ENCODE assay signal across 20 cellular contexts in genomic region chr2:121234791-121235190, GRCh38. TPM values are rescaled to one million over a fixed set of nuclear protein-coding genes. Genes with fewer than 3 reads are reported as not detected.
A peak's percentile ranks its signal among the peaks of the same experiment; 100 is the strongest.
DNase-seq lines count a peak whose midpoint lies in the region; ATAC-seq, FAIRE-seq and TF ChIP-seq lines count a peak whose summit lies in the region.
"Had no signal": no experiment of that assay in that cellular context is flagged by ENCODE, and none has a peak within 500 bp of the region (broad histone marks: within the 10 kb centered on the region; RNA-seq: fewer than 3 reads in every experiment).

No MANE protein-coding gene starts in this region.

- H3K9me3 Mint-ChIP-seq in H9 (no peaks in the 10 kb centered on the region; a peak in 1 of 5 replicates), activated B cell treated with CpG ODN at 0.5 μM for 24 hours (no peaks in the 10 kb centered on the region), progenitor cell of endocrine pancreas (ENCODE audit: low read depth) (no peaks in the 10 kb centered on the region)
- H3K9me3 Mint-ChIP-seq: CD4-positive, CD25-positive, alpha-beta regulatory T cell; CD8-positive, alpha-beta memory T cell; GM23338 had no signal

- no peak overlapping the region for H2BK15ac ChIP-seq in H9 (ENCODE audit: low read depth, low read length)

- H3K79me1 ChIP-seq in H9 (ENCODE audit: insufficient read depth, low read depth, low read length, poor library complexity, severe bottlenecking) = no peaks in the 10 kb centered on the region

- H3K18ac ChIP-seq in H9 (ENCODE audit: insufficient read length, low read depth, low read length) = no peak overlapping the region

- H3K4ac ChIP-seq in H9 (ENCODE audit: low read depth, low read length) = no peak overlapping the region

- H3K4me2 ChIP-seq in H9 (ENCODE audit: insufficient read depth, insufficient read length, low read length) = no peak overlapping the region
- H3K4me2 ChIP-seq: GM23338 had no signal

- H3K14ac ChIP-seq in H9 (ENCODE audit: insufficient read depth, low read length) = no peak overlapping the region; the same call in 1 of the 2 replicates

- H3K27me3 Mint-ChIP-seq in H9 (ENCODE audit: low read depth) = peaks cover 2% of the 10 kb centered on the region; the same call in 1 of the 2 replicates
- peaks cover 4% of the 10 kb centered on the region for H3K27me3 Mint-ChIP-seq in activated B cell treated with CpG ODN at 0.5 μM for 24 hours
- H3K27me3 Mint-ChIP-seq in progenitor cell of endocrine pancreas = peaks cover 67% of the 10 kb centered on the region
- H3K27me3 Mint-ChIP-seq: CD4-positive, CD25-positive, alpha-beta regulatory T cell had no signal

- no peaks in the 10 kb centered on the region for H3K36me3 Mint-ChIP-seq in H9 (ENCODE audit: insufficient read depth in 1 of 3, low read depth in 3 of 3)
- no peaks in the 10 kb centered on the region for H3K36me3 Mint-ChIP-seq in activated B cell treated with CpG ODN at 0.5 μM for 24 hours (ENCODE audit: low read depth)
- H3K36me3 Mint-ChIP-seq in progenitor cell of endocrine pancreas (ENCODE audit: insufficient read depth) = no peaks in the 10 kb centered on the region
- H3K36me3 Mint-ChIP-seq: CD4-positive, CD25-positive, alpha-beta regulatory T cell; CD8-positive, alpha-beta memory T cell had no signal

- no peak overlapping the region for H2BK120ac ChIP-seq in H9 (ENCODE audit: low read depth, low read length, poor library complexity, severe bottlenecking)

- no peak overlapping the region for H3K23ac ChIP-seq in H9 (ENCODE audit: insufficient read length, low read depth, low read length)

- POLR2A ChIA-PET in activated B cell treated with CpG ODN at 0.5 μM for 24 hours (lab: Charles Lee) = no interaction called here

- H3K56ac ChIP-seq in H9 (ENCODE audit: insufficient read length, low read depth, low read length) = no peak overlapping the region

- intact Hi-C loops in activated B cell treated with CpG ODN at 0.5 μM for 24 hours (cut with micrococcal nuclease) = no loop called here
- intact Hi-C loops in lower lobe of right lung (cut with DNase I) = no loop called here
- intact Hi-C loops in posterior vena cava (cut with DNase I) = no loop called here

- H2AK5ac ChIP-seq in H9 (ENCODE audit: insufficient read length, low read length) = no peak overlapping the region

- H3K4me1 ChIP-seq in H9 (ENCODE audit: insufficient read depth, low read length) = no peaks in the 10 kb centered on the region
- H3K4me1 ChIP-seq in lower lobe of right lung = no peaks in the 10 kb centered on the region
- H3K4me1 ChIP-seq: BE2C, HAP-1 had no signal

- H3K27ac Mint-ChIP-seq in H9 = 0 out of 7 replicates have a peak overlapping the region, but pooled peaks of 1 of the 3 experiments have one; percentile 39
- no peak overlapping the region for H3K27ac Mint-ChIP-seq in activated B cell treated with CpG ODN at 0.5 μM for 24 hours
- no peak overlapping the region for H3K27ac Mint-ChIP-seq in progenitor cell of endocrine pancreas
- H3K27ac Mint-ChIP-seq: CD8-positive, alpha-beta memory T cell; GM23338 had no signal

- H4K8ac ChIP-seq in H9 (replicated peaks; ENCODE audit: insufficient read length, low read depth, low read length) = peak overlapping the region; percentile 39

- H3K79me2 ChIP-seq in H9 (ENCODE audit: insufficient read depth, low read length) = no peaks in the 10 kb centered on the region

- ATAC-seq in activated B cell treated with CpG ODN at 0.5 μM for 24 hours (ENCODE audit: low read depth) = no peak
- no peak for ATAC-seq in lower lobe of right lung
- ATAC-seq: GM23338 had no signal

- H3K4me3 Mint-ChIP-seq in H9 (no peak overlapping the region), activated B cell treated with CpG ODN at 0.5 μM for 24 hours (no peak overlapping the region), progenitor cell of endocrine pancreas (ENCODE audit: low read depth) (no peak overlapping the region)
- H3K4me3 Mint-ChIP-seq: CD4-positive, CD25-positive, alpha-beta regulatory T cell; CD8-positive, alpha-beta memory T cell; GM23338 had no signal

- WGBS in H9 (ENCODE audit: extremely low coverage, insufficient read length, low lambda C conversion rate) = no CpG with 5 or more reads among the region's 9 CpGs

- no peak for FAIRE-seq in GM19239 (lab: Jason Lieb, UNC)
- FAIRE-seq: GM12891 had no signal

- H2BK5ac ChIP-seq in H9 (ENCODE audit: insufficient read length, low read length) = no peak overlapping the region

- no peaks in the 10 kb centered on the region for H4K20me1 ChIP-seq in H9 (ENCODE audit: control insufficient read depth, insufficient read depth, insufficient read length)

- CTCF ChIA-PET in activated B cell treated with CpG ODN at 0.5 μM for 24 hours (lab: Charles Lee) = no interaction called here

- DNase-seq in H9 = no peak
- peak; percentile 4 for DNase-seq in activated B cell treated with CpG ODN at 0.5 μM for 24 hours
- DNase-seq in lower lobe of right lung = peak; percentile 34
- DNase-seq in posterior vena cava (ENCODE audit: low spot score) = peak; percentile 74
- no peak for DNase-seq in H4 (ENCODE audit: low spot score)
- DNase-seq in NOMO-1 treated with dmso at 0.1 percent for 144 hours (lab: John Stamatoyannopoulos, UW; ENCODE audit: unreplicated experiment) = no peak
- DNase-seq in GM19239 (ENCODE audit: insufficient read length, low spot score) = no peak
- no peak for DNase-seq in progenitor cell of endocrine pancreas (ENCODE audit: low spot score, unreplicated experiment)
- DNase-seq: BE2C; C1 segment of cervical spinal cord; CD4-positive, CD25-positive, alpha-beta regulatory T cell; CD8-positive, alpha-beta memory T cell; COR-L47; DMS 273 treated with DMSO at 0.1 percent for 48 hours; DND-41; EL had no signal

- no peak overlapping the region for H4K5ac ChIP-seq in H9 (ENCODE audit: insufficient read length, low read depth, low read length)

- H2BK12ac ChIP-seq in H9 (ENCODE audit: insufficient read length, low read depth, low read length) = no peak overlapping the region

- H3K4me3 ChIP-seq in lower lobe of right lung = no peak overlapping the region
- H3K4me3 ChIP-seq: GM23338, HAP-1 had no signal

- no peak overlapping the region for H3K27ac ChIP-seq in H9 (ENCODE audit: insufficient read length, low read depth, low read length)
- H3K27ac ChIP-seq in lower lobe of right lung = no peak overlapping the region
- H3K27ac ChIP-seq: HL-60 had no signal

- no peaks in the 10 kb centered on the region for H3K23me2 ChIP-seq in H9 (ENCODE audit: insufficient read length, low read depth, low read length, poor library complexity, severe bottlenecking)

- H4K91ac ChIP-seq in H9 (ENCODE audit: insufficient read length, low read depth, low read length) = no peak overlapping the region

- no peak overlapping the region for H3K9ac ChIP-seq in H9 (ENCODE audit: extremely low read depth, insufficient read length, low read length)

- peaks cover 2 to 4% of the 10 kb centered on the region in 2 experiments; a peak in 3 of 4 replicates for H3K4me1 Mint-ChIP-seq in H9
- no peaks in the 10 kb centered on the region for H3K4me1 Mint-ChIP-seq in activated B cell treated with CpG ODN at 0.5 μM for 24 hours
- H3K4me1 Mint-ChIP-seq in progenitor cell of endocrine pancreas (ENCODE audit: low read depth) = peaks cover 1% of the 10 kb centered on the region
- H3K4me1 Mint-ChIP-seq: CD4-positive, CD25-positive, alpha-beta regulatory T cell; CD8-positive, alpha-beta memory T cell; GM23338 had no signal

- H3K9me3 ChIP-seq in H9 (ENCODE audit: control insufficient read depth, low read depth, low read length) = no peaks in the 10 kb centered on the region
- H3K9me3 ChIP-seq in lower lobe of right lung = no peaks in the 10 kb centered on the region
- H3K9me3 ChIP-seq: BE2C, HAP-1 had no signal

- H3T11ph ChIP-seq in H9 (ENCODE audit: low read length) = no peak overlapping the region

- peaks cover 26% of the 10 kb centered on the region for H3K36me3 ChIP-seq in lower lobe of right lung
- H3K36me3 ChIP-seq: BE2C had no signal

- no peak overlapping the region for H2AFZ ChIP-seq in H9 (ENCODE audit: low read length)
- H2AFZ ChIP-seq: GM23338 had no signal

- no peak for TF ChIP-seq CTCF in H9 (conservative IDR thresholded peaks at IDR 0.05)
- no peak for TF ChIP-seq CTCF in activated B cell treated with CpG ODN at 0.5 μM for 24 hours (IDR thresholded peaks at IDR 0.05)
- TF ChIP-seq CTCF in lower lobe of right lung (IDR thresholded peaks at IDR 0.05) = no peak
- no peak for TF ChIP-seq CTCF in progenitor cell of endocrine pancreas (IDR thresholded peaks at IDR 0.05; ENCODE audit: unreplicated experiment)

- H2BK20ac ChIP-seq in H9 (ENCODE audit: low read depth, low read length, poor library complexity, severe bottlenecking) = no peak overlapping the region

- H3K27me3 ChIP-seq in H9 (ENCODE audit: insufficient read depth, low read length) (no peaks in the 10 kb centered on the region; the same call in 1 of the 2 replicates), lower lobe of right lung (ENCODE audit: low read depth) (no peaks in the 10 kb centered on the region)
- H3K27me3 ChIP-seq: BE2C had no signal

RNA-seq across cellular contexts. Expression of gene TFCP2L1, which starts 50.2 kb away (rescaled TPM):
- total RNA-seq in H9 (2021) (1.8 and 1.9 TPM in 2 replicates), activated B cell treated with CpG ODN at 0.5 μM for 24 hours (0.05 and 0.13 TPM in 2 replicates), lower lobe of right lung (19.2 TPM), posterior vena cava (1 to 10 TPM in 1 of 2 donors, under 1 TPM in 1; 0.29 to 2.3 TPM), progenitor cell of endocrine pancreas (0.78 and 0.86 TPM in 2 replicates)
- 0.06 TPM in 1 of 2 replicates, not detected in the other for total RNA-seq in H4 (2014; rRNA removed; shearing (Covaris generic))

Comparison
In these comparisons a context has a peak if more than half of its experiments do, and no peak if none do; other contexts are left out.
1. DNase-seq: peak in activated B cell treated with CpG ODN at 0.5 μM for 24 hours (single experiment), lower lobe of right lung (single experiment) and posterior vena cava (single experiment); none in H9 (single experiment), H4 (single experiment), NOMO-1 treated with dmso at 0.1 percent for 144 hours (single experiment), GM19239 (single experiment) and progenitor cell of endocrine pancreas (single experiment).